Comparison of ENCODE assay signal across 15 cellular contexts in the genomic region with DNA sequence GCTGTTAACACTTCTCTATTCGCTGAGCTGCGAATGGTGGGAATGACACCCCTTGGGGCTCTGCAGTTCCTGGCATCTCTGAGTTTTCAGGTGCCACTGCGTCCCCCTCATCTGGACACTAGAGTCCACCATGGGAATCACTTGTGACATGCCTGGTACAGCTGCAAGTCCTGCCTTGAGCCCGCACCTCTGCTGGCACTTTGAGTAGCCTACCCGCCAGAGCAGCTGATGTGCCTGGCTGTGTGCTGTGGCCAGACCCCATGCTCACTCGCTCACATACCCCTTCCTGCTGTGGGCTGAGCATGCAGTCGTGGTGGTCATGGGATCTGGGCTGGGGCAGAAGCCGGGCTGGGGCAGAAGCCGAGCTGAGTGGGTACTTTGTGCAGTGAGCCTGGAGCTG.
DNase-seq lines count a peak whose midpoint lies in the region; ATAC-seq and TF ChIP-seq lines count a peak whose summit lies in the region.
"Had no signal": no experiment of that assay in that cellular context is flagged by ENCODE, and none has a peak within 500 bp of the region (broad histone marks: within the 10 kb centered on the region; RNA-seq: fewer than 3 reads in every experiment).

No MANE protein-coding gene starts in this region.

- no peaks in the 10 kb centered on the region for H3K36me3 ChIP-seq in mesenchymal stem cell (ENCODE audit: control insufficient read depth in 1 of 2, insufficient read depth in 2 of 2, low read depth in 1 of 2, low read length in 2 of 2)
- H3K36me3 ChIP-seq: BLaER1, HAP-1 had no signal

- no peak overlapping the region for H2AFZ ChIP-seq in mesenchymal stem cell (ENCODE audit: low read depth, low read length)

- H3K4me1 ChIP-seq in right cardiac atrium (ENCODE audit: control insufficient read depth, insufficient read depth, low read length): no peaks in the 10 kb centered on the region
- H3K4me1 ChIP-seq in mesenchymal stem cell (ENCODE audit: control insufficient read depth, insufficient read depth, low read depth, low read length): no peaks in the 10 kb centered on the region
- H3K4me1 ChIP-seq: A549, BLaER1 had no signal

- no peak overlapping the region for H2BK120ac ChIP-seq in mesenchymal stem cell (ENCODE audit: low read depth, low read length)

- H3K27ac Mint-ChIP-seq in stimulated activated effector memory CD8-positive, alpha-beta T cell treated with anti-CD3 and anti-CD28 coated beads, Interleukin-12 subunit alpha, Interleukin-12 subunit beta, amount 100 ng/mL, for 72 hours: no peak overlapping the region
- no peak overlapping the region for H3K27ac Mint-ChIP-seq in activated CD8-positive, alpha-beta memory T cell treated with anti-CD3 and anti-CD28 coated beads, Interleukin-2, amount 10 ng/mL, durations not matched to agents 7 days and 5 days
- no peak overlapping the region for H3K27ac Mint-ChIP-seq in endothelial cell (ENCODE audit: unreplicated experiment)
- H3K27ac Mint-ChIP-seq: CD8-positive, alpha-beta T cell; IgD-negative memory B cell had no signal

- no peaks in the 10 kb centered on the region for H3K27me3 Mint-ChIP-seq in activated CD8-positive, alpha-beta memory T cell treated with anti-CD3 and anti-CD28 coated beads, Interleukin-2, amount 10 ng/mL, durations not matched to agents 7 days and 5 days
- peaks cover 3% of the 10 kb centered on the region for H3K27me3 Mint-ChIP-seq in endothelial cell (ENCODE audit: unreplicated experiment)
- H3K27me3 Mint-ChIP-seq: IgD-negative memory B cell had no signal

- H2BK5ac ChIP-seq in mesenchymal stem cell (ENCODE audit: low read depth, low read length, poor library complexity, severe bottlenecking): no peak overlapping the region

- H3K9ac ChIP-seq in mesenchymal stem cell (ENCODE audit: low read length): no peak overlapping the region
- H3K9ac ChIP-seq: BLaER1 had no signal

- peak overlapping the region in 1 of 2 experiments; percentile 30 for H3K18ac ChIP-seq in mesenchymal stem cell (ENCODE audit: low read depth in 1 of 2, low read length in 2 of 2)

- CTCF ChIA-PET in activated CD8-positive, alpha-beta memory T cell treated with anti-CD3 and anti-CD28 coated beads, Interleukin-2, amount 10 ng/mL, durations not matched to agents 7 days and 5 days (lab: Charles Lee): no interaction called here

- peaks cover 3% of the 10 kb centered on the region for H3K9me3 Mint-ChIP-seq in stimulated activated effector memory CD8-positive, alpha-beta T cell treated with anti-CD3 and anti-CD28 coated beads, Interleukin-12 subunit alpha, Interleukin-12 subunit beta, amount 100 ng/mL, for 72 hours
- peaks cover 5% of the 10 kb centered on the region for H3K9me3 Mint-ChIP-seq in activated CD8-positive, alpha-beta memory T cell treated with anti-CD3 and anti-CD28 coated beads, Interleukin-2, amount 10 ng/mL, durations not matched to agents 7 days and 5 days (ENCODE audit: low read depth)
- no peaks in the 10 kb centered on the region for H3K9me3 Mint-ChIP-seq in endothelial cell (ENCODE audit: unreplicated experiment)
- H3K9me3 Mint-ChIP-seq: CD8-positive, alpha-beta T cell had no signal

- no peak overlapping the region for H3K4me2 ChIP-seq in mesenchymal stem cell (ENCODE audit: low read length, poor library complexity, severe bottlenecking)
- H3K4me2 ChIP-seq: A549, BLaER1 had no signal

- no peak overlapping the region for H2AK5ac ChIP-seq in mesenchymal stem cell (ENCODE audit: low read length, severe bottlenecking)

- DNase-seq in Right ventricle myocardium inferior (ENCODE audit: missing footprints): peak; percentile 63
- DNase-seq in right cardiac atrium: no peak
- DNase-seq in mesenchymal stem cell: no peak
- DNase-seq in stimulated activated effector memory CD8-positive, alpha-beta T cell treated with anti-CD3 and anti-CD28 coated beads, Interleukin-12 subunit alpha, Interleukin-12 subunit beta, amount 100 ng/mL, for 72 hours (ENCODE audit: low spot score in 2 of 2): no peak
- no peak for DNase-seq in activated CD8-positive, alpha-beta memory T cell treated with anti-CD3 and anti-CD28 coated beads, Interleukin-2, amount 10 ng/mL, durations not matched to agents 7 days and 5 days
- DNase-seq in NCI-H2171 treated with DMSO at 0.1 percent for 48 hours (lab: John Stamatoyannopoulos, UW): no peak
- DNase-seq in endothelial cell (ENCODE audit: low spot score): no peak
- DNase-seq: AML-193; CD8-positive, alpha-beta T cell had no signal

- peak overlapping the region in 1 of 2 experiments; percentile 84 for H3K14ac ChIP-seq in mesenchymal stem cell (ENCODE audit: low read length in 2 of 2)

- H3K27me3 ChIP-seq in right cardiac atrium (ENCODE audit: control insufficient read depth, insufficient read depth): no peaks in the 10 kb centered on the region
- H3K27me3 ChIP-seq in mesenchymal stem cell (ENCODE audit: control insufficient read depth in 1 of 2, insufficient read depth in 1 of 2, low read length in 2 of 2): no peaks in the 10 kb centered on the region
- H3K27me3 ChIP-seq: BLaER1 had no signal

- no peak overlapping the region for H3K4ac ChIP-seq in mesenchymal stem cell (ENCODE audit: low read depth in 1 of 2, low read length in 2 of 2)

- no peak overlapping the region for H3K27ac ChIP-seq in right cardiac atrium (ENCODE audit: low read length)
- no peak overlapping the region for H3K27ac ChIP-seq in mesenchymal stem cell (ENCODE audit: low read length, poor library complexity, severe bottlenecking)
- H3K27ac ChIP-seq: 22Rv1, A549, BLaER1 had no signal

- H3K36me3 Mint-ChIP-seq in stimulated activated effector memory CD8-positive, alpha-beta T cell treated with anti-CD3 and anti-CD28 coated beads, Interleukin-12 subunit alpha, Interleukin-12 subunit beta, amount 100 ng/mL, for 72 hours: no peaks in the 10 kb centered on the region
- H3K36me3 Mint-ChIP-seq in activated CD8-positive, alpha-beta memory T cell treated with anti-CD3 and anti-CD28 coated beads, Interleukin-2, amount 10 ng/mL, durations not matched to agents 7 days and 5 days: no peaks in the 10 kb centered on the region
- H3K36me3 Mint-ChIP-seq in endothelial cell (ENCODE audit: low read depth, unreplicated experiment): no peaks in the 10 kb centered on the region
- H3K36me3 Mint-ChIP-seq: CD8-positive, alpha-beta T cell; IgD-negative memory B cell had no signal

- H2BK12ac ChIP-seq in mesenchymal stem cell (ENCODE audit: low read length in 2 of 2): no peak overlapping the region

- H4K91ac ChIP-seq in mesenchymal stem cell (ENCODE audit: low read length): peak overlapping the region; percentile 62

- H4K8ac ChIP-seq in mesenchymal stem cell (ENCODE audit: low read length): peak overlapping the region; percentile 16

- no peak for TF ChIP-seq CTCF in endothelial cell (IDR thresholded peaks at IDR 0.05; ENCODE audit: unreplicated experiment)

- intact Hi-C loops in Right ventricle myocardium inferior (cut with DNase I) (loop anchor here (10.0 kb wide), 1 partner anchor 65 kb away; no protein-coding TSS in a partner anchor), right cardiac atrium (cut with DNase I) (no loop called here)

- no peaks in the 10 kb centered on the region for H3K4me1 Mint-ChIP-seq in stimulated activated effector memory CD8-positive, alpha-beta T cell treated with anti-CD3 and anti-CD28 coated beads, Interleukin-12 subunit alpha, Interleukin-12 subunit beta, amount 100 ng/mL, for 72 hours
- H3K4me1 Mint-ChIP-seq in activated CD8-positive, alpha-beta memory T cell treated with anti-CD3 and anti-CD28 coated beads, Interleukin-2, amount 10 ng/mL, durations not matched to agents 7 days and 5 days: no peaks in the 10 kb centered on the region
- H3K4me1 Mint-ChIP-seq in endothelial cell (ENCODE audit: unreplicated experiment): no peaks in the 10 kb centered on the region
- H3K4me1 Mint-ChIP-seq: IgD-negative memory B cell had no signal

- H3K4me3 Mint-ChIP-seq in stimulated activated effector memory CD8-positive, alpha-beta T cell treated with anti-CD3 and anti-CD28 coated beads, Interleukin-12 subunit alpha, Interleukin-12 subunit beta, amount 100 ng/mL, for 72 hours: no peak overlapping the region
- no peak overlapping the region for H3K4me3 Mint-ChIP-seq in activated CD8-positive, alpha-beta memory T cell treated with anti-CD3 and anti-CD28 coated beads, Interleukin-2, amount 10 ng/mL, durations not matched to agents 7 days and 5 days
- H3K4me3 Mint-ChIP-seq in endothelial cell (ENCODE audit: unreplicated experiment): no peak overlapping the region
- H3K4me3 Mint-ChIP-seq: CD8-positive, alpha-beta T cell; IgD-negative memory B cell had no signal

- no peak overlapping the region for H3K23ac ChIP-seq in mesenchymal stem cell (ENCODE audit: low read length in 2 of 2)

- 92% methylated on average over 9 of the region's 9 CpGs for WGBS in right cardiac atrium
- 95% methylated on average over 9 of the region's 9 CpGs for WGBS in mesenchymal stem cell

- no peaks in the 10 kb centered on the region for H3K9me3 ChIP-seq in right cardiac atrium (ENCODE audit: control insufficient read depth, low read length)
- peaks cover 6% of the 10 kb centered on the region for H3K9me3 ChIP-seq in mesenchymal stem cell (ENCODE audit: control insufficient read depth, low read length)
- H3K9me3 ChIP-seq: A549, BLaER1, HAP-1 had no signal

- H3K4me3 ChIP-seq in right cardiac atrium (ENCODE audit: low read length) (no peak overlapping the region), mesenchymal stem cell (ENCODE audit: insufficient read depth in 1 of 2, low read depth in 1 of 2, low read length in 2 of 2) (no peak overlapping the region)
- H3K4me3 ChIP-seq: A549, BLaER1, HAP-1 had no signal

- H3K79me1 ChIP-seq in mesenchymal stem cell (replicated peaks; ENCODE audit: low read length, poor library complexity, severe bottlenecking): no peaks in the 10 kb centered on the region

- ATAC-seq in Right ventricle myocardium inferior: no peak
- no peak for ATAC-seq in right cardiac atrium
- peak; percentile 34 for ATAC-seq in stimulated activated effector memory CD8-positive, alpha-beta T cell treated with anti-CD3 and anti-CD28 coated beads, Interleukin-12 subunit alpha, Interleukin-12 subunit beta, amount 100 ng/mL, for 72 hours
- ATAC-seq in activated CD8-positive, alpha-beta memory T cell treated with anti-CD3 and anti-CD28 coated beads, Interleukin-2, amount 10 ng/mL, durations not matched to agents 7 days and 5 days: no peak
- ATAC-seq: A549; CD8-positive, alpha-beta T cell; HepG2 had no signal

- H2BK15ac ChIP-seq in mesenchymal stem cell (ENCODE audit: low read depth, poor library complexity, severe bottlenecking): no peak overlapping the region
